ENCODE assay signal across 9 cellular contexts in the genomic region with DNA sequence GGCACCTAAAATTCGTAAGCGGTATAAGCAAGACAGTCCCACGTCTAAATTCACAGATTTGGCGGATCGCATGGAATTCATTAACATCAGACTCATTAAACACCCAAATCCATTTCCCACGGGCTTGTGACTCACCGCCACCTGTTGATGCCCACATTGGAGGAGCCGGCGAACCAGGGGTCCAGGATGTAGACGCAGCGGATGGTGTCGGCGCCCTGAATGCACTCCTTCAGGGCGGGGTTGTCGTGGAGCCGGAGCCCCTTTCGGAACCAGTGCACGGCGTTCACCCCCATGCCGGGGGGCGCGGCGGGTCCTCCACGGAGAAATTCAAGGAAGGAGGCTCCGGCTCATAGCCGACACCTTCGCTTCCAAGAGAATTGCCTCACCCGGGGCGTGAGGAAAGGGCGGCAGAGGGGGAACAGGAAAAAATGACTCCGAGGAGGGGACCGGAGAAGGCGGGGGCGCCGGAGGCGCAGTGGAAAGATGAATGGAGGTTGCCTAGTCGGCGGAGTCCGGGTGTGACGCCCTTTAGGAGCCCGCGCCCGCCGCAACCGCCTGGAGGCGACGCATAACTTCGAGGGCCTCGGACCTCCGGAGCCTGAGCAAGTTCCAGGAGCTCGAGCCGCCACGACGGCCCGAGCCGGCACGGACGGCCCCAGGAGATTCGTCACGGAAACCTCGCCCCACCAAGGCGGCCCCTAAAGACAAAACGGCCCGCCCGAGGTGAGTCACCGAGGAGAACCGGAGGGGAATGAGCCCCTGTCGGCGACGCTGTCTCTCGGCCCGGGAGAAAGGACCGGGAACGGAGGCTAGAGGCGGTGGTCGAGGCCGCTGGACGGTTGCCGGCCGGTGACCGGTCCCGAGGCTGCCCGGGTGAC. TPM values are rescaled to one million over a fixed set of nuclear protein-coding genes. Genes with fewer than 3 reads are reported as not detected.
A peak's percentile ranks its signal among the peaks of the same experiment; 100 is the strongest.
DNase-seq lines count a peak whose midpoint lies in the region; ATAC-seq lines count a peak whose summit lies in the region.
"Had no signal": no experiment of that assay in that cellular context is flagged by ENCODE, and none has a peak within 500 bp of the region (broad histone marks: within the 10 kb centered on the region; RNA-seq: fewer than 3 reads in every experiment).

No MANE protein-coding gene starts in this region.

- H3K4me3 Mint-ChIP-seq in memory B cell = no peak overlapping the region
- H3K4me3 Mint-ChIP-seq: dendritic cell treated with granulocyte-macrophage colony-stimulating factor and Interleukin-4, amounts not matched to agents 40 ng/mL and 50 ng/mL, for 4 days had no signal

- no peak overlapping the region for H3K27ac Mint-ChIP-seq in memory B cell
- H3K27ac Mint-ChIP-seq: dendritic cell treated with granulocyte-macrophage colony-stimulating factor and Interleukin-4, amounts not matched to agents 40 ng/mL and 50 ng/mL, for 4 days had no signal

- peak; percentile 35 for ATAC-seq in GM21526 (IDR thresholded peaks at IDR 0.05; ENCODE audit: low FRiP score, unreplicated experiment)
- ATAC-seq in memory B cell (ENCODE audit: low read depth) = peak; percentile 37
- ATAC-seq in GM18858 (IDR thresholded peaks at IDR 0.05; ENCODE audit: unreplicated experiment) = no peak

- peaks cover 5% of the 10 kb centered on the region for H3K27me3 Mint-ChIP-seq in memory B cell

- H3K9me3 Mint-ChIP-seq in memory B cell = peaks cover 11% of the 10 kb centered on the region

- peak; percentile 53 for DNase-seq in DMS114 treated with DMSO at 0.1 percent for 48 hours (lab: John Stamatoyannopoulos, UW; ENCODE audit: unreplicated experiment)
- peak; percentile 3 for DNase-seq in KBM-7
- peak; percentile 39 to 48 for DNase-seq in activated CD4-positive, alpha-beta T cell treated with anti-CD3 and anti-CD28 coated beads for 24 hours (ENCODE audit: low read depth in 2 of 2)
- DNase-seq in dermis blood vessel endothelial cell = peak; percentile 79
- no peak for DNase-seq in memory B cell (ENCODE audit: low spot score in 2 of 2)
- peak; percentile 63 for DNase-seq in stimulated activated CD8-positive, alpha-beta memory T cell treated with anti-CD3 and anti-CD28 coated beads, Interleukin-12 subunit alpha, Interleukin-12 subunit beta, amount 100 ng/mL, for 4 hours (ENCODE audit: low read depth)

- peaks cover 5% of the 10 kb centered on the region for H3K4me1 Mint-ChIP-seq in memory B cell

- in situ Hi-C loops in KBM-7 (cut with MboI; ENCODE audit: low pct_unique_long_range_greater_than_20kb, low sequenced_read_pairs) = no loop called here

- peaks cover 6% of the 10 kb centered on the region for H3K36me3 Mint-ChIP-seq in memory B cell

RNA-seq across cellular contexts. Expression of a gene that starts 0.4 kb away (rescaled TPM):
- total RNA-seq in dermis blood vessel endothelial cell = 17.4 and 19.2 TPM in 2 replicates

Comparison
In these comparisons a context has a peak if more than half of its experiments do, and no peak if none do; other contexts are left out.
1. DNase-seq: peak in DMS114 treated with DMSO at 0.1 percent for 48 hours (single experiment), KBM-7 (single experiment), activated CD4-positive, alpha-beta T cell treated with anti-CD3 and anti-CD28 coated beads for 24 hours (2 of 2), dermis blood vessel endothelial cell (single experiment) and stimulated activated CD8-positive, alpha-beta memory T cell treated with anti-CD3 and anti-CD28 coated beads, Interleukin-12 subunit alpha, Interleukin-12 subunit beta, amount 100 ng/mL, for 4 hours (single experiment); none in memory B cell (0 of 2).